In the genomic region with DNA sequence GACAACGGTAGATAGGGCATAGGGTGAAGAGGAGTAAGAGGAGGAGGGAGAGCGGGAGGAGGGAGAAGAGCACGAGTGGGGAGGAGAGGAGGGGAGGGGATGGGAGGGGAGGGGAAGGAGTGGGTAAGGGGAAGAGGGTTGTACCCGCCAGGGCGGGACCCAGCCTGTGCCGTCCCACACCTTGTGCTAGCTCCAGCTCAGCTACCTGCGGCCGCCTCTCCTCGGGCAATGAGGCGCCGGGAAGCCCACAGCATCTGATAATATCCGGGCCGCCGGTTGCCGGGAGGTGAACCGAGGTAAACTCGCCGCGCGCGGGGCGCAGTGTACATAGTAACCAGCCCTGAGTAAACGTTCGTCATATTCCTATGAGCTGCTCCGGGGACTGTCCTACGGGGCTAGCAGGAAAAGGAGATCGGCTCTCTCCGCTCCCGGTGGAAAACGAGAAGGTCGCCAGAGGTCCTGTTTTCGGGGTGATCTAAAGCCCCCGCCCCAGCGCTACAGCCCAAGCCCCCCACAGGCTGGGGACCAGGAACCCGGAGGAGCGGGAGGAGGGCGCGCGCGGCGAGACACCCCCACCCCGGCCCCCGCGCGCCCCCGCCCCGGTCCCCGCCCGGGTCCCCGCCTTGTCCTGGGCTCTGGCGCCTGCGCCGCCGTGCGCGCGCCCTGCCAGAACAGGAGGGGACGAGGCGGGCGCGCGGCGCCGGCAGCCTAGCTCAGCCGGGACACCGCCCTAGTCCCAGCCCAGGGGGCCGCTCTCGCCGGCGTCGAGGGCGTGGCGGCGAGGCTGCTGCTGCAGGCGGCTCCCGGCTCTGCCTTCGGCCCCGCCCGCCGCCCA, we compare ENCODE assay signal across 1 cellular context.
TF ChIP-seq lines count a peak whose summit lies in the region.

Gene RCAN3 (plus strand): TSS at position 669 of the 835 bp plus-strand sequence. CDS start 11,537 bp downstream, outside the sequence.

TF ChIP-seq in K562, 482 proteins besides CTCF, POLR2A, EP300 and RAD21 (continued from another document and continues in another):
- TF ChIP-seq ZKSCAN1 (IDR thresholded peaks at IDR 0.05; ENCODE audit: low read depth, low read length) (no peak), YY1 (IDR thresholded peaks at IDR 0.05; ENCODE audit: borderline replicate concordance in 1 of 3, control insufficient read depth in 1 of 3, extremely low read depth in 1 of 3, insufficient read depth in 3 of 3, insufficient read length in 1 of 3, insufficient replicate concordance in 2 of 3, low read depth in 1 of 3, low read length in 2 of 3) (peak in 2 of 3 experiments; percentile 39 to 60), ZNF121 (CRISPR knock-in tag; conservative IDR thresholded peaks at IDR 0.05) (no peak), DPF2 (IDR thresholded peaks at IDR 0.05) (peak; percentile 64; the same call in 1 of the 2 replicates), ZNF318 (IDR thresholded peaks at IDR 0.05; ENCODE audit: borderline replicate concordance in 1 of 2, low read depth in 1 of 2) (no peak), SMAD3 (CRISPR knock-in tag; conservative IDR thresholded peaks at IDR 0.05) (no peak), KAT8 (IDR thresholded peaks at IDR 0.05; ENCODE audit: low read depth) (no peak), TCFL5 (CRISPR knock-in tag; conservative IDR thresholded peaks at IDR 0.05) (no peak), GTF2F1 (IDR thresholded peaks at IDR 0.05; ENCODE audit: low read depth, low read length) (no peak), STAT5B (CRISPR knock-in tag; IDR thresholded peaks at IDR 0.05) (no peak), MYBL2 (IDR thresholded peaks at IDR 0.05; ENCODE audit: low read depth) (no peak), MYBL2 (CRISPR knock-in tag; IDR thresholded peaks at IDR 0.05; ENCODE audit: borderline replicate concordance) (no peak), GABPB1 (CRISPR knock-in tag; IDR thresholded peaks at IDR 0.05) (0 out of 2 replicates have a peak, but pooled peaks have one; percentile 48), RB1 (IDR thresholded peaks at IDR 0.05; ENCODE audit: low read depth) (peak; percentile 69), PKNOX1 (IDR thresholded peaks at IDR 0.05) (peak; percentile 60), HSF4 (CRISPR knock-in tag; IDR thresholded peaks at IDR 0.05; ENCODE audit: borderline replicate concordance) (no peak), IFI16 (CRISPR knock-in tag; IDR thresholded peaks at IDR 0.05) (no peak), USF1 (CRISPR knock-in tag; IDR thresholded peaks at IDR 0.05) (no peak), ZNF3 (CRISPR knock-in tag; IDR thresholded peaks at IDR 0.05) (no peak), ZNF695 (CRISPR knock-in tag; IDR thresholded peaks at IDR 0.05) (no peak), ZBTB2 (IDR thresholded peaks at IDR 0.05) (peak; percentile 71; the same call in 1 of the 2 replicates), ZFP1 (CRISPR knock-in tag; IDR thresholded peaks at IDR 0.05) (no peak), STAG1 (CRISPR knock-in tag; IDR thresholded peaks at IDR 0.05; ENCODE audit: borderline replicate concordance) (no peak), CREB1 (IDR thresholded peaks at IDR 0.05) (no peak), CREB1 (CRISPR knock-in tag; IDR thresholded peaks at IDR 0.05) (no peak), CTBP1 (IDR thresholded peaks at IDR 0.05; ENCODE audit: borderline replicate concordance) (peak; percentile 77)
- TF ChIP-seq, protein P1, sequence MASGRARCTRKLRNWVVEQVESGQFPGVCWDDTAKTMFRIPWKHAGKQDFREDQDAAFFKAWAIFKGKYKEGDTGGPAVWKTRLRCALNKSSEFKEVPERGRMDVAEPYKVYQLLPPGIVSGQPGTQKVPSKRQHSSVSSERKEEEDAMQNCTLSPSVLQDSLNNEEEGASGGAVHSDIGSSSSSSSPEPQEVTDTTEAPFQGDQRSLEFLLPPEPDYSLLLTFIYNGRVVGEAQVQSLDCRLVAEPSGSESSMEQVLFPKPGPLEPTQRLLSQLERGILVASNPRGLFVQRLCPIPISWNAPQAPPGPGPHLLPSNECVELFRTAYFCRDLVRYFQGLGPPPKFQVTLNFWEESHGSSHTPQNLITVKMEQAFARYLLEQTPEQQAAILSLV (tag; IDR thresholded peaks at IDR 0.05), result no peak
- TF ChIP-seq, protein P2, sequence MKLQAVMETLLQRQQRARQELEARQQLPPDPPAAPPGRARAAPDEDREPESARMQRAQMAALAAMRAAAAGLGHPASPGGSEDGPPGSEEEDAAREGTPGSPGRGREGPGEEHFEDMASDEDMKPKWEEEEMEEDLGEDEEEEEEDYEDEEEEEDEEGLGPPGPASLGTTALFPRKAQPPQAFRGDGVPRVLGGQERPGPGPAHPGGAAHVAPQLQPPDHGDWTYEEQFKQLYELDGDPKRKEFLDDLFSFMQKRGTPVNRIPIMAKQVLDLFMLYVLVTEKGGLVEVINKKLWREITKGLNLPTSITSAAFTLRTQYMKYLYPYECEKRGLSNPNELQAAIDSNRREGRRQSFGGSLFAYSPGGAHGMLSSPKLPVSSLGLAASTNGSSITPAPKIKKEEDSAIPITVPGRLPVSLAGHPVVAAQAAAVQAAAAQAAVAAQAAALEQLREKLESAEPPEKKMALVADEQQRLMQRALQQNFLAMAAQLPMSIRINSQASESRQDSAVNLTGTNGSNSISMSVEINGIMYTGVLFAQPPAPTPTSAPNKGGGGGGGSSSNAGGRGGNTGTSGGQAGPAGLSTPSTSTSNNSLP (IDR thresholded peaks at IDR 0.05; ENCODE audit: borderline replicate concordance, low read depth, low read length), result no peak
